ENCODE assay signal across 15 cellular contexts in the genomic region with DNA sequence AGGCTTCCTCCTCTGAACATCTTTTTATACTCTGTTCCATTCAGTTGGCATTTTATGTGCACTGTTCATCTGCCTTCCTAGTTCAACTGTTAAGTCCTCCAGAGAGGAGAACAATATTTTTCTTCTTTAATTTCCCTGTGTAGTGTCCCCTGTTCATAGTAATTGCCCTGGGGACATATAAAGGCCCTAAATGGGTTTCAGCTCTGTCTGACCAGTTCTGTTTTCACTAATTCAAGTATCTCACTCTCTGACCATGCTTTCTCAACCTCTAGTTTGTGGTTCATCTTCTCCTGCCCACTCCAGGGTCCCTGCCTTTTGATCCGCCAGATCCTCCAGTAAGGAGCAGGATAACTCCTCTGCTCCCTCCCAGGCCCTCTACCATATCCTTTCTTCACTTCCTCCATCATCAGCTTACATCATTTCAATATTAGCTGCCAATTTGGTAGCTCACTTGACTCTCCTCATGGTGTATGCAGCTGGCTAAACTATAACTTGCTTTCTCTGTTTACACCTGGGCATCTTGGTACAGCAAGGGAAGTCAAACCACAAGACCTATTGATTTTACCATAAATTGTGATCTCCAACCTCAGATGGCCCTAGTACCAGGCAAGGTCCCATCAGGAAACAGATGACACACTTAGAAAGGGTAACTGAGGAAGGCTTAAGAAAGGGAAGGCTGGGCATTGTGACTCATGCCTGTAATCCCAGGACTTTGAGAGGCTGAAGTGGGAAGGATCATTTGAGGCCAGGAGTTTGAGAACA. TPM values are rescaled to one million over a fixed set of nuclear protein-coding genes. Genes with fewer than 3 reads are reported as not detected.
A peak's percentile ranks its signal among the peaks of the same experiment; 100 is the strongest.
DNase-seq lines count a peak whose midpoint lies in the region; ATAC-seq and TF ChIP-seq lines count a peak whose summit lies in the region.
"Had no signal": no experiment of that assay in that cellular context is flagged by ENCODE, and none has a peak within 500 bp of the region (broad histone marks: within the 10 kb centered on the region; RNA-seq: fewer than 3 reads in every experiment).

No MANE protein-coding gene starts in this region.

- DNase-seq in amniotic stem cell (lab: John Stamatoyannopoulos, UW) (no peak), NCI-H146 treated with DMSO at 0.1 percent for 48 hours (lab: John Stamatoyannopoulos, UW; ENCODE audit: unreplicated experiment) (no peak), MG63 (no peak), neural progenitor cell (ENCODE audit: low spot score) (no peak)
- DNase-seq: body of pancreas; DND-41; esophagus squamous epithelium; NCI-H2171 treated with DMSO at 0.1 percent for 48 hours; stimulated activated CD4-positive, alpha-beta T cell treated with anti-CD3 and anti-CD28 coated beads, Interleukin-1b, Interleukin-23, amount 100 ng/mL, for 48 hours had no signal

- H3K4me3 Mint-ChIP-seq in T-helper 1 cell treated with Interleukin-12 subunit alpha and Interleukin-12 subunit beta and Interleukin-4 antibody, amounts not matched to agents 30 μg/mL and 1 μg/mL, for 36 hours: peak overlapping the region; percentile 47
- H3K4me3 Mint-ChIP-seq in neural progenitor cell: no peak overlapping the region
- H3K4me3 Mint-ChIP-seq: IgD-negative memory B cell had no signal

- H3K9me3 ChIP-seq in MG63 (no peaks in the 10 kb centered on the region), neural progenitor cell (ENCODE audit: low read depth) (no peaks in the 10 kb centered on the region)
- H3K9me3 ChIP-seq: body of pancreas, esophagus squamous epithelium had no signal

- no peaks in the 10 kb centered on the region for H3F3A ChIP-seq in neural progenitor cell (ENCODE audit: low read depth)

- no peak overlapping the region for H3K9ac ChIP-seq in neural progenitor cell

- peaks cover 44% of the 10 kb centered on the region for H3K4me1 Mint-ChIP-seq in T-helper 1 cell treated with Interleukin-12 subunit alpha and Interleukin-12 subunit beta and Interleukin-4 antibody, amounts not matched to agents 30 μg/mL and 1 μg/mL, for 36 hours (ENCODE audit: low read depth)
- peaks cover 2% of the 10 kb centered on the region for H3K4me1 Mint-ChIP-seq in neural progenitor cell

- no peak overlapping the region for H2AFZ ChIP-seq in neural progenitor cell (replicated peaks)

- H3K36me3 Mint-ChIP-seq in T-helper 1 cell treated with Interleukin-12 subunit alpha and Interleukin-12 subunit beta and Interleukin-4 antibody, amounts not matched to agents 30 μg/mL and 1 μg/mL, for 36 hours (ENCODE audit: low read depth): peaks cover 8% of the 10 kb centered on the region
- H3K36me3 Mint-ChIP-seq in neural progenitor cell: no peaks in the 10 kb centered on the region
- H3K36me3 Mint-ChIP-seq: IgD-negative memory B cell had no signal

- H3K27ac ChIP-seq in neural progenitor cell: no peak overlapping the region
- H3K27ac ChIP-seq: body of pancreas, esophagus squamous epithelium had no signal

- no peaks in the 10 kb centered on the region for H3K9me3 Mint-ChIP-seq in T-helper 1 cell treated with Interleukin-12 subunit alpha and Interleukin-12 subunit beta and Interleukin-4 antibody, amounts not matched to agents 30 μg/mL and 1 μg/mL, for 36 hours
- H3K9me3 Mint-ChIP-seq in neural progenitor cell: no peaks in the 10 kb centered on the region
- H3K9me3 Mint-ChIP-seq: IgD-negative memory B cell had no signal

- H3K27ac Mint-ChIP-seq in T-helper 1 cell treated with Interleukin-12 subunit alpha and Interleukin-12 subunit beta and Interleukin-4 antibody, amounts not matched to agents 30 μg/mL and 1 μg/mL, for 36 hours: peak overlapping the region; percentile 97
- H3K27ac Mint-ChIP-seq in neural progenitor cell: no peak overlapping the region
- H3K27ac Mint-ChIP-seq: IgD-negative memory B cell had no signal

- H3K36me3 ChIP-seq in MG63 (no peaks in the 10 kb centered on the region), neural progenitor cell (no peaks in the 10 kb centered on the region)
- H3K36me3 ChIP-seq: esophagus squamous epithelium had no signal

- no peaks in the 10 kb centered on the region for H4K20me1 ChIP-seq in neural progenitor cell (ENCODE audit: low read depth)

- no peak for TF ChIP-seq CTCF in neural progenitor cell (IDR thresholded peaks at IDR 0.05)

- no peak overlapping the region for H3K4me2 ChIP-seq in neural progenitor cell

- ATAC-seq in GM18508 (IDR thresholded peaks at IDR 0.05; ENCODE audit: insufficient read depth, unreplicated experiment) (peak; percentile 33), GM19395 (IDR thresholded peaks at IDR 0.05; ENCODE audit: unreplicated experiment) (peak; percentile 52), HG02885 (IDR thresholded peaks at IDR 0.05; ENCODE audit: poor library complexity, unreplicated experiment) (peak; percentile 47)
- ATAC-seq: body of pancreas had no signal

- H3K27me3 Mint-ChIP-seq in T-helper 1 cell treated with Interleukin-12 subunit alpha and Interleukin-12 subunit beta and Interleukin-4 antibody, amounts not matched to agents 30 μg/mL and 1 μg/mL, for 36 hours (ENCODE audit: low read depth): no peaks in the 10 kb centered on the region
- H3K27me3 Mint-ChIP-seq in neural progenitor cell (ENCODE audit: insufficient read depth, low read depth): peaks cover 2% of the 10 kb centered on the region

- no peak overlapping the region for H3K4me3 ChIP-seq in MG63
- H3K4me3 ChIP-seq in neural progenitor cell: no peak overlapping the region
- H3K4me3 ChIP-seq: body of pancreas, esophagus squamous epithelium had no signal

- H3K4me1 ChIP-seq in neural progenitor cell: no peaks in the 10 kb centered on the region
- H3K4me1 ChIP-seq: body of pancreas had no signal

- H3K27me3 ChIP-seq in MG63 (no peaks in the 10 kb centered on the region), neural progenitor cell (no peaks in the 10 kb centered on the region)
- H3K27me3 ChIP-seq: body of pancreas, esophagus squamous epithelium had no signal

- H3K79me2 ChIP-seq in neural progenitor cell (ENCODE audit: low read depth): no peaks in the 10 kb centered on the region

RNA-seq across cellular contexts. Expression of a gene that starts 17.7 kb away (rescaled TPM):
- total RNA-seq in MG63 (2014; rRNA removed; shearing (Covaris generic); ENCODE audit: low replicate concordance): not detected in 2 replicates
- not detected in 2 replicates for total RNA-seq in neural progenitor cell (ENCODE audit: low replicate concordance)
- total RNA-seq: kidney epithelial cell had no signal
